In the genomic region with DNA sequence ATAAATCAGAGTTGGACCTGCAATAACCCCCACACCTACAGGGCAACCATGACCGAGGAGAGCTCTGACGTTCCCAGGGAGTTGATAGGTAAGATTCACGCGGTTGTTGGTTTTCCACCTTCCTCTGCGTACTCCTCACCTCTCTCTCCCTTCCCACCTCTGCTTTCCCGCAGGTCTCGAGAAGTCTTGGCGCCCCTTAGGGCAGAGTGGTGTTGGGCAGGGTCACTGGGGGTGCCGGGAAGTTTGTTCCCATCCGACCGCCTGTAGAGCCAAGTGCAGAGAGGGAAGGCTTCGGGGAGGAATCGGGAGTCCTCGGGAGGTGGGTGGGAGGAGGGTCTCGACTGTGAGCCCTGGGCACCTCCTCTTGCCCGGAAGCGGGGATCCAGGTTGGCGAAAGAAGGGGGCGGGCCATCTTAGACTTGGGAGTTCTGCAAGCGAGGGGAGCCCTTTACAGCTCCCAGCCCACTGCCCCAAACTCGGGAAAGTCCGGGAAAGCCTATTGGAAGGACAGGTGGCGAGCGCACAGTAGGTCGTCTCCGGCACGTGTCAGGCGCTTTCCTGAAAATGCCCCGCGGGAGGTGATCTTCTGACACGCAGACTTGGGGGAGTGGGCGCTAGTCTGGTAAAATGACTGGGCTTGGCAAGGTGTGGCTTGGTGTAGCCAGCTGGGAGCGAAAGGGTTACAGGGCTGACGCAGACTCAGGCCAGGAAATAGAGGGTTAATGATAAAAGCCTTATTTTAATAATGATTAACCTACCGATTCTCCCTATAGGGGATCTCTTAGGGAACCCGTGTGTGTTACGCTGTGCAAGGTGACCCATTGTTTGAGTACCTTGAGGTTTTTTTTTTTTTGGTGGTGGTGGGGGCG, we compare ENCODE assay signal across 8 cellular contexts. TPM values are rescaled to one million over a fixed set of nuclear protein-coding genes. Genes with fewer than 3 reads are reported as not detected.
DNase-seq lines count a peak whose midpoint lies in the region; ATAC-seq and TF ChIP-seq lines count a peak whose summit lies in the region.

No MANE protein-coding gene starts in this region.

- H3K4me1 ChIP-seq in DOHH2 (ENCODE audit: control insufficient read depth, low read length) (peaks cover 52% of the 10 kb centered on the region), mucosa of descending colon (ENCODE audit: low read depth) (peaks cover 21% of the 10 kb centered on the region), tibial artery (peaks cover 0 to 60% (median 15%) of the 10 kb centered on the region in 4 donors)

- intact Hi-C loops in mucosa of descending colon (cut with DNase I, micrococcal nuclease): loop anchor here in 1 of 2 donors (10.0 kb wide), 1 partner anchor 205 kb away; no protein-coding TSS in a partner anchor
- intact Hi-C loops in tibial artery (cut with DNase I; ENCODE audit: low total_unique reads): loop anchor here (2.0 kb wide), 1 partner anchor 209 kb away; no protein-coding TSS in a partner anchor

- H3K9me2 ChIP-seq in DOHH2 (replicated peaks; ENCODE audit: control insufficient read depth, low read length): no peaks in the 10 kb centered on the region

- no peaks in the 10 kb centered on the region for H4K20me1 ChIP-seq in DOHH2 (ENCODE audit: control insufficient read depth, insufficient read depth, low read depth, low read length)

- H3K27me3 ChIP-seq in DOHH2 (ENCODE audit: control insufficient read depth, low read length) (no peaks in the 10 kb centered on the region), tibial artery (no peaks in the 10 kb centered on the region)

- peaks cover 18% of the 10 kb centered on the region for H3F3A ChIP-seq in DOHH2 (ENCODE audit: control insufficient read depth, insufficient read depth)

- H3K36me3 ChIP-seq in DOHH2 (ENCODE audit: control insufficient read depth, low read length) (peaks cover 2% of the 10 kb centered on the region; the same call in 1 of the 2 replicates), mucosa of descending colon (ENCODE audit: low read depth) (no peaks in the 10 kb centered on the region), tibial artery (no peaks in the 10 kb centered on the region)

- ATAC-seq in HG02943 (IDR thresholded peaks at IDR 0.05; ENCODE audit: low read depth, unreplicated experiment) (peak; percentile 16), mucosa of descending colon (peak; percentile 25), GM21717 (IDR thresholded peaks at IDR 0.05; ENCODE audit: unreplicated experiment) (no peak)

- peaks cover 28% of the 10 kb centered on the region for H3K79me2 ChIP-seq in DOHH2 (ENCODE audit: control insufficient read depth, low read length)

- no peaks in the 10 kb centered on the region for H3K9me3 ChIP-seq in DOHH2 (ENCODE audit: control insufficient read depth, insufficient read depth, low read length)
- no peaks in the 10 kb centered on the region for H3K9me3 ChIP-seq in mucosa of descending colon
- no peaks in the 10 kb centered on the region for H3K9me3 ChIP-seq in tibial artery

- H3K27ac ChIP-seq in DOHH2 (ENCODE audit: low read depth, low read length): peak overlapping the region; percentile 51
- peak overlapping the region; percentile 86 for H3K27ac ChIP-seq in VCaP
- H3K27ac ChIP-seq in tibial artery: peak overlapping the region; percentile 82 to 89

- TF ChIP-seq CTCF in DOHH2 (IDR thresholded peaks at IDR 0.05; ENCODE audit: low read depth, low read length, poor library complexity, severe bottlenecking) (no peak), VCaP (conservative IDR thresholded peaks at IDR 0.05) (no peak), mucosa of descending colon (IDR thresholded peaks at IDR 0.05) (no peak), tibial artery (IDR thresholded peaks at IDR 0.05) (no peak)

- H3K4me3 ChIP-seq in DOHH2 (ENCODE audit: low read length): peak overlapping the region; percentile 94
- peak overlapping the region; percentile 48 for H3K4me3 ChIP-seq in mucosa of descending colon
- H3K4me3 ChIP-seq in tibial artery: peak overlapping the region; percentile 72 to 91

- DNase-seq in ecto neural progenitor cell (ENCODE audit: low spot score) (peak; percentile 61), mucosa of descending colon (peak; percentile 51 to 68 (median 63)), tibial artery (peak in 1 of 2 donors; percentile 73), epidermal melanocyte (ENCODE audit: insufficient read length, low spot score) (no peak)

- H3K4me2 ChIP-seq in DOHH2 (ENCODE audit: low read length): peak overlapping the region; percentile 98

RNA-seq across cellular contexts. Expression of gene CARMIL1, which starts 0.8 kb away (rescaled TPM):
- 10 to 100 TPM; 21.8 to 61.0 (median 44.8) TPM for total RNA-seq in mucosa of descending colon
